In genomic region chr3:184712248-184712559, GRCh38 we compare ENCODE assay signal across 8 cellular contexts. TPM values are rescaled to one million over a fixed set of nuclear protein-coding genes. Genes with fewer than 3 reads are reported as not detected.
DNase-seq lines count a peak whose midpoint lies in the region; ATAC-seq and TF ChIP-seq lines count a peak whose summit lies in the region.

No MANE protein-coding gene starts in this region.

- H3K27me3 Mint-ChIP-seq in GM23338 (ENCODE audit: insufficient read depth, low read depth, poor library complexity): peaks cover 8% of the 10 kb centered on the region

- H3K79me2 ChIP-seq in GM23338 (replicated peaks; ENCODE audit: insufficient read depth) (peaks cover 22% of the 10 kb centered on the region), OCI-LY7 (ENCODE audit: insufficient read depth, low read depth, low read length) (peaks cover 17% of the 10 kb centered on the region; the same call in 1 of the 2 replicates)

- no peak; the same call in 2 of the 3 replicates for ATAC-seq in GM23338

- peak overlapping the region; percentile 89 for H3K4me3 Mint-ChIP-seq in GM23338

- 0 out of 2 replicates have a peak, but pooled peaks cover 4% of the 10 kb centered on the region for H3F3A ChIP-seq in GM23338 (replicated peaks; ENCODE audit: low read depth)

- peaks cover 32% of the 10 kb centered on the region for H3K4me1 Mint-ChIP-seq in GM23338

- no peaks in the 10 kb centered on the region for H3K36me3 ChIP-seq in GM23338 (ENCODE audit: insufficient read depth)
- peaks cover 28% of the 10 kb centered on the region for H3K36me3 ChIP-seq in OCI-LY7 (ENCODE audit: insufficient read depth, low read length)
- peaks cover 0 to 4% (median 0%) of the 10 kb centered on the region in 3 donors for H3K36me3 ChIP-seq in esophagus squamous epithelium

- no peak for TF ChIP-seq POLR2A in esophagus squamous epithelium (IDR thresholded peaks at IDR 0.05)

- peak overlapping the region; percentile 29 for H3K27ac Mint-ChIP-seq in GM23338

- 2 to 3% methylated on average over 10 of the region's 10 CpGs for WGBS in esophagus squamous epithelium, 2 donors

- peaks cover 6% of the 10 kb centered on the region; the same call in 1 of the 2 replicates for H3K9me3 ChIP-seq in OCI-LY7 (ENCODE audit: low read length)
- H3K9me3 ChIP-seq in esophagus squamous epithelium: no peaks in the 10 kb centered on the region

- no TSS peak for BruUV-seq in OCI-LY7 (replicated peaks; lab: Mats Ljungman, UMichigan)

- H4K20me1 ChIP-seq in GM23338 (replicated peaks; ENCODE audit: insufficient read depth) (no peaks in the 10 kb centered on the region; the same call in 1 of the 2 replicates), OCI-LY7 (ENCODE audit: insufficient read depth, low read length) (no peaks in the 10 kb centered on the region)

- peaks cover 32% of the 10 kb centered on the region for H3K4me1 ChIP-seq in GM23338 (ENCODE audit: insufficient read depth)
- peaks cover 17% of the 10 kb centered on the region for H3K4me1 ChIP-seq in OCI-LY7 (ENCODE audit: insufficient read depth, low read length, poor library complexity, severe bottlenecking)
- peaks cover 4 to 50% (median 30%) of the 10 kb centered on the region in 3 donors for H3K4me1 ChIP-seq in esophagus squamous epithelium

- CTCF ChIA-PET in OCI-LY7 (lab: Charles Lee; ENCODE audit: unreplicated experiment): interaction anchor here (1.5 kb wide), 1 partner anchor 151 kb away, joined by 3 read pairs; the partner anchor contains the start of gene EPHB3

- H3K9me3 Mint-ChIP-seq in GM23338: peaks cover 12% of the 10 kb centered on the region

- H2AFZ ChIP-seq in GM23338: peak overlapping the region; percentile 100
- peak overlapping the region; percentile 85 for H2AFZ ChIP-seq in OCI-LY7 (ENCODE audit: low read length)

- H3K4me3 ChIP-seq in GM12875 (ENCODE audit: low read depth, low read length): peak overlapping the region; percentile 85
- H3K4me3 ChIP-seq in GM23338: peak overlapping the region; percentile 96
- H3K4me3 ChIP-seq in OCI-LY7 (ENCODE audit: low read depth, low read length, poor library complexity, severe bottlenecking): peak overlapping the region; percentile 78
- peak overlapping the region; percentile 64 to 95 (median 88) for H3K4me3 ChIP-seq in esophagus squamous epithelium
- H3K4me3 ChIP-seq in retinal pigment epithelial cell (ENCODE audit: low read length): peak overlapping the region; percentile 64

- peaks cover 34% of the 10 kb centered on the region for H3K36me3 Mint-ChIP-seq in GM23338 (ENCODE audit: low read depth)

- intact Hi-C loops in OCI-LY7 (cut with micrococcal nuclease; ENCODE audit: unreplicated experiment) (no loop called here), esophagus squamous epithelium (cut with DNase I) (no loop called here)

- DNase-seq in GM23338 (ENCODE audit: low spot score) (no peak), OCI-LY7 (ENCODE audit: low spot score) (no peak), esophagus squamous epithelium (lab: John Stamatoyannopoulos, UW) (no peak), retinal pigment epithelial cell (ENCODE audit: low read depth) (no peak), epidermal melanocyte (ENCODE audit: insufficient read length, low spot score) (no peak), NCI-H2107 treated with DMSO at 0.1 percent for 48 hours (lab: John Stamatoyannopoulos, UW; ENCODE audit: unreplicated experiment) (no peak), NCI-H2029 (lab: John Stamatoyannopoulos, UW) (no peak)

- peak overlapping the region; percentile 92 for H3K27ac ChIP-seq in GM23338 (ENCODE audit: low read depth)
- H3K27ac ChIP-seq in OCI-LY7 (ENCODE audit: low read depth, low read length, poor library complexity, severe bottlenecking): peak overlapping the region; percentile 73
- H3K27ac ChIP-seq in esophagus squamous epithelium: peak overlapping the region; percentile 89 to 96 (median 94)

- no peak for TF ChIP-seq CTCF in GM12875 (IDR thresholded peaks at IDR 0.05; ENCODE audit: borderline replicate concordance, insufficient read depth, low read depth, low read length)
- no peak for TF ChIP-seq CTCF in GM23338 (conservative IDR thresholded peaks at IDR 0.05; ENCODE audit: low read depth in 2 of 2)
- TF ChIP-seq CTCF in OCI-LY7 (conservative IDR thresholded peaks at IDR 0.05; ENCODE audit: low read length): no peak
- no peak for TF ChIP-seq CTCF in esophagus squamous epithelium (IDR thresholded peaks at IDR 0.05)
- no peak for TF ChIP-seq CTCF in retinal pigment epithelial cell (conservative IDR thresholded peaks at IDR 0.05; ENCODE audit: low read depth, low read length)

- peak overlapping the region; percentile 97 for H3K4me2 ChIP-seq in GM23338
- peak overlapping the region; percentile 92 for H3K4me2 ChIP-seq in OCI-LY7 (ENCODE audit: low read length)

- H3K9me2 ChIP-seq in GM23338 (ENCODE audit: insufficient read depth) (0 out of 2 replicates have a peak, but pooled peaks cover 3% of the 10 kb centered on the region), OCI-LY7 (ENCODE audit: insufficient read depth, low read length) (no peaks in the 10 kb centered on the region)

- H3K27me3 ChIP-seq in GM23338 (ENCODE audit: insufficient read depth) (no peaks in the 10 kb centered on the region), esophagus squamous epithelium (no peaks in the 10 kb centered on the region)

- POLR2A ChIA-PET in OCI-LY7 (lab: Charles Lee): no interaction called here

TF ChIP-seq in GM23338, 12 proteins besides CTCF, POLR2A, EP300 and RAD21:
- TF ChIP-seq ZNF331 (CRISPR knock-in tag; IDR thresholded peaks at IDR 0.05; ENCODE audit: low read depth) (no peak), EZH2 (IDR thresholded peaks at IDR 0.05; ENCODE audit: low read depth, unreplicated experiment) (peak; percentile 21), NANOG (IDR thresholded peaks at IDR 0.05; ENCODE audit: borderline replicate concordance) (no peak)

RNA-seq across cellular contexts. Expression of gene MAGEF1, which starts 0.3 kb away (rescaled TPM):
- total RNA-seq in GM23338 (2014; rRNA removed; shearing (Covaris generic)): 66.5 and 79.4 TPM in 2 replicates
- polyA plus RNA-seq in GM23338 (2016; fragmentation: Nextera tagmentation; extraction: Ambion mirVana): 86.6 and 88.7 TPM in 2 replicates
- total RNA-seq in OCI-LY7 (2014; rRNA removed; shearing (Covaris generic)): 29.2 and 33.2 TPM in 2 replicates
- total RNA-seq in OCI-LY7 (2022) (45.0 and 47.8 TPM in 2 replicates), esophagus squamous epithelium (10 to 100 TPM; 18.3 to 28.4 (median 20.6) TPM)
